Comparison of ENCODE assay signal across 9 cellular contexts in the genomic region with DNA sequence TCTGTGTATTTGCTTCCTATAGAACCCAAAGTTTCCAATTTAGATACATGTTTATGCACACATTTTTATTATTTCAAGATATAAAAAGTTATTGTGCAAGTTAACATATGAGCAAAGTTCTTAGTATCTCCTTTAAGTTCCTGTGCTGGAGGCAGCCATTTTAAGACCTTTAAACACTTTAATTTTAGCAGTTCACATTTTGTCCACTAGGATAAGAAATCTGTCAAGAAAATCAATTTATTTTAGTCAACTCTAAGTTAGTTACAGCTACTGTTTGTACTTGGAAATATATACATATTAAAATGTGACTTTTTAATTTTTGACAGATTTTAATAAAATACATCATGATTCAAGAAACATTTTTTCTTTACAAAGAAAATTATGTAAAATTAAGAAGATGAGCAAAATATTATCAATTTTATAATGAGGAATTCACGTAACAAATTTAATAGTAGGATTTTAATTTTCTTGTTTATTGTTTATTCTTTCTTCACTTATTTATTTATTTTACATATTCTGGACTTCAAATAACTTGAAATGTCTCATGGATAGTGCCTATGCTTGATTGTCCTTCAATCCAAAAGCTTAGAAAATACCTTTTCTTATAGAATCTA.
DNase-seq lines count a peak whose midpoint lies in the region; ATAC-seq, FAIRE-seq and TF ChIP-seq lines count a peak whose summit lies in the region.
"Had no signal": no experiment of that assay in that cellular context is flagged by ENCODE, and none has a peak within 500 bp of the region (broad histone marks: within the 10 kb centered on the region; RNA-seq: fewer than 3 reads in every experiment).

No MANE protein-coding gene starts in this region.

- peak; percentile 84 for FAIRE-seq in TTC549 (lab: Jason Lieb, UNC)
- no peak for FAIRE-seq in GM19239 (lab: Jason Lieb, UNC)
- FAIRE-seq: GM18507 had no signal

- no peak overlapping the region for H3K27ac ChIP-seq in DOHH2 (ENCODE audit: low read depth, low read length)

- H3K4me1 ChIP-seq in DOHH2 (ENCODE audit: control insufficient read depth, low read length) = no peaks in the 10 kb centered on the region

- H3F3A ChIP-seq in DOHH2 (ENCODE audit: control insufficient read depth, insufficient read depth) = no peaks in the 10 kb centered on the region

- H3K27me3 ChIP-seq in DOHH2 (ENCODE audit: control insufficient read depth, low read length) = no peaks in the 10 kb centered on the region

- no peak overlapping the region for H3K4me2 ChIP-seq in DOHH2 (ENCODE audit: low read length)

- H3K9me2 ChIP-seq in DOHH2 (replicated peaks; ENCODE audit: control insufficient read depth, low read length) = no peaks in the 10 kb centered on the region

- ATAC-seq in HG02938 (IDR thresholded peaks at IDR 0.05; ENCODE audit: unreplicated experiment) (peak; percentile 83), HG02571 (IDR thresholded peaks at IDR 0.05; ENCODE audit: unreplicated experiment) (no peak)

- no peaks in the 10 kb centered on the region for H3K36me3 ChIP-seq in DOHH2 (ENCODE audit: control insufficient read depth, low read length)

- peak; percentile 22 for TF ChIP-seq CTCF in DOHH2 (IDR thresholded peaks at IDR 0.05; ENCODE audit: low read depth, low read length, poor library complexity, severe bottlenecking)

- H3K9me3 ChIP-seq in DOHH2 (ENCODE audit: control insufficient read depth, insufficient read depth, low read length) = no peaks in the 10 kb centered on the region

- DNase-seq in kidney tubule cell (ENCODE audit: low spot score) (peak; percentile 35), GM19239 (ENCODE audit: insufficient read length, low spot score) (no peak), SKM-1 treated with dmso at 0.1 percent for 144 hours (lab: John Stamatoyannopoulos, UW; ENCODE audit: unreplicated experiment) (no peak)
- DNase-seq in effector CD4-positive, alpha-beta T cell = no peak

- no peaks in the 10 kb centered on the region for H4K20me1 ChIP-seq in DOHH2 (ENCODE audit: control insufficient read depth, insufficient read depth, low read depth, low read length)

- no peak overlapping the region for H3K4me3 ChIP-seq in DOHH2 (ENCODE audit: low read length)

- no peaks in the 10 kb centered on the region for H3K79me2 ChIP-seq in DOHH2 (ENCODE audit: control insufficient read depth, low read length)
